ENCODE assay signal across 8 cellular contexts in genomic region chr6:35727935-35728662, GRCh38. TPM values are rescaled to one million over a fixed set of nuclear protein-coding genes. Genes with fewer than 3 reads are reported as not detected.
DNase-seq lines count a peak whose midpoint lies in the region; ATAC-seq and TF ChIP-seq lines count a peak whose summit lies in the region.

No MANE protein-coding gene starts in this region.

- no peaks in the 10 kb centered on the region for H3K9me3 Mint-ChIP-seq in progenitor cell of endocrine pancreas (ENCODE audit: low read depth)

- peaks cover 42% of the 10 kb centered on the region for H3K27me3 Mint-ChIP-seq in progenitor cell of endocrine pancreas

- peak; percentile 75 for ATAC-seq in upper lobe of right lung

- H3K4me1 ChIP-seq in left ventricle myocardium inferior: peaks cover 90% of the 10 kb centered on the region
- H3K4me1 ChIP-seq in upper lobe of right lung: peaks cover 78% of the 10 kb centered on the region

- H3K27ac ChIP-seq in left ventricle myocardium inferior (replicated peaks) (peak overlapping the region; percentile 100), upper lobe of right lung (peak overlapping the region; percentile 99)

- TF ChIP-seq CTCF in HFF-Myc (IDR thresholded peaks at IDR 0.05; ENCODE audit: low read depth, low read length, missing control alignments): no peak
- TF ChIP-seq CTCF in left ventricle myocardium inferior (IDR thresholded peaks at IDR 0.05; ENCODE audit: borderline replicate concordance): no peak
- TF ChIP-seq CTCF in progenitor cell of endocrine pancreas (IDR thresholded peaks at IDR 0.05; ENCODE audit: unreplicated experiment): no peak
- peak; percentile 33 for TF ChIP-seq CTCF in upper lobe of right lung (IDR thresholded peaks at IDR 0.05)

- DNase-seq in GDM1 (lab: John Stamatoyannopoulos, UW) (peak; percentile 96), HFF-Myc (ENCODE audit: extremely low read depth, low read depth) (peak; percentile 72), NCI-H146 (lab: John Stamatoyannopoulos, UW) (peak; percentile 78), T-helper 1 cell (peak; percentile 73 to 95 (median 83)), amniotic stem cell (lab: John Stamatoyannopoulos, UW) (peak; percentile 48), left ventricle myocardium inferior (peak; percentile 95), progenitor cell of endocrine pancreas (ENCODE audit: low spot score, unreplicated experiment) (peak; percentile 50), upper lobe of right lung (peak; percentile 98)

- no peaks in the 10 kb centered on the region for H3K27me3 ChIP-seq in left ventricle myocardium inferior (ENCODE audit: low read depth)
- no peaks in the 10 kb centered on the region for H3K27me3 ChIP-seq in upper lobe of right lung

- H3K4me1 Mint-ChIP-seq in progenitor cell of endocrine pancreas (ENCODE audit: low read depth): peaks cover 25% of the 10 kb centered on the region

- H3K4me3 Mint-ChIP-seq in progenitor cell of endocrine pancreas (ENCODE audit: low read depth): peak overlapping the region; percentile 76

- peak overlapping the region; percentile 51 for H3K4me3 ChIP-seq in HFF-Myc (replicated peaks; ENCODE audit: low read depth, low read length)
- H3K4me3 ChIP-seq in left ventricle myocardium inferior: peak overlapping the region; percentile 69
- H3K4me3 ChIP-seq in upper lobe of right lung: peak overlapping the region; percentile 55

- peak overlapping the region; percentile 37 for H3K27ac Mint-ChIP-seq in progenitor cell of endocrine pancreas

- H3K36me3 ChIP-seq in left ventricle myocardium inferior (no peaks in the 10 kb centered on the region), upper lobe of right lung (no peaks in the 10 kb centered on the region)

- intact Hi-C loops in left ventricle myocardium inferior (cut with micrococcal nuclease): loop anchor here (2.0 kb wide), 1 partner anchor 39 kb away; the partner anchor contains the start of gene FKBP5
- intact Hi-C loops in upper lobe of right lung (cut with DNase I): loop anchor here (5.0 kb wide), 1 partner anchor 41 kb away; the partner anchor contains the start of gene FKBP5

- no peaks in the 10 kb centered on the region for H3K9me3 ChIP-seq in left ventricle myocardium inferior (replicated peaks)
- H3K9me3 ChIP-seq in upper lobe of right lung: no peaks in the 10 kb centered on the region

- no peaks in the 10 kb centered on the region for H3K36me3 Mint-ChIP-seq in progenitor cell of endocrine pancreas (ENCODE audit: insufficient read depth)

RNA-seq across cellular contexts. Expression of gene ARMC12, which starts 8.7 kb away (rescaled TPM):
- total RNA-seq in left ventricle myocardium inferior (not detected), progenitor cell of endocrine pancreas (0.36 and 0.98 TPM in 2 replicates), upper lobe of right lung (0.52 TPM)

RNA-seq across cellular contexts. Expression of gene FKBP5, which starts 39.4 kb away (rescaled TPM):
- 101 TPM for total RNA-seq in left ventricle myocardium inferior
- 5.9 and 6.9 TPM in 2 replicates for total RNA-seq in progenitor cell of endocrine pancreas
- total RNA-seq in upper lobe of right lung: 142 TPM

RNA-seq across cellular contexts. Expression of gene CLPSL2, which starts 48.3 kb away (rescaled TPM):
- total RNA-seq in left ventricle myocardium inferior (not detected), progenitor cell of endocrine pancreas (not detected in 2 replicates), upper lobe of right lung (not detected)

RNA-seq across cellular contexts. Expression of gene CLPSL1, which starts 52.7 kb away (rescaled TPM):
- not detected for total RNA-seq in left ventricle myocardium inferior
- not detected in 2 replicates for total RNA-seq in progenitor cell of endocrine pancreas
- not detected for total RNA-seq in upper lobe of right lung

Comparison
In these comparisons a context has a peak if more than half of its experiments do, and no peak if none do; other contexts are left out.
1. Peak in every context shown above with its lines: DNase-seq, ATAC-seq, H3K4me3 ChIP-seq and H3K27ac ChIP-seq.
2. DNase-seq: peak in every context shown above with its lines; median percentile 98 in upper lobe of right lung; 96 in GDM1; 95 in left ventricle myocardium inferior; 83 in T-helper 1 cell; 78 in NCI-H146; 72 in HFF-Myc; 50 in progenitor cell of endocrine pancreas; 48 in amniotic stem cell.
3. RNA of gene FKBP5, which starts 39.4 kb away (total RNA-seq): 142 TPM in upper lobe of right lung (single experiment) and 101 TPM in left ventricle myocardium inferior (single experiment); 5.9 to 6.9 TPM in progenitor cell of endocrine pancreas; every median in the first group is over 10 times any median in the second.